8 cellular contexts compared by ENCODE assay signal in genomic region chr18:13381907-13382682, GRCh38.
DNase-seq lines count a peak whose midpoint lies in the region; ATAC-seq and TF ChIP-seq lines count a peak whose summit lies in the region.

No MANE protein-coding gene starts in this region.

- H3K27ac Mint-ChIP-seq in stimulated activated naive CD8-positive, alpha-beta T cell treated with anti-CD3 and anti-CD28 coated beads, Interleukin-15, Interleukin-2, amounts not matched to agents 100 ng/mL and 50 ng/mL, for 24 hours = peak overlapping the region; percentile 98

- H3K4me2 ChIP-seq in BLaER1 treated with 17β-estradiol and CSF1 and Interleukin-3, amounts not matched to agents 10 nM and 100 nM = peak overlapping the region; percentile 82 to 98 (median 85)

- H3K4me3 Mint-ChIP-seq in stimulated activated naive CD8-positive, alpha-beta T cell treated with anti-CD3 and anti-CD28 coated beads, Interleukin-15, Interleukin-2, amounts not matched to agents 100 ng/mL and 50 ng/mL, for 24 hours = peak overlapping the region; percentile 87

- H3K4me1 ChIP-seq in BLaER1 treated with 17β-estradiol and CSF1 and Interleukin-3, amounts not matched to agents 10 nM and 100 nM = peaks cover 62 to 75% (median 70%) of the 10 kb centered on the region in 10 experiments
- peaks cover 15 to 35% of the 10 kb centered on the region in 2 donors for H3K4me1 ChIP-seq in left lung

- peak overlapping the region; percentile 48 to 84 (median 71) for H3K9ac ChIP-seq in BLaER1 treated with 17β-estradiol and CSF1 and Interleukin-3, amounts not matched to agents 10 nM and 100 nM

- DNase-seq in coronary artery (ENCODE audit: low spot score) = peak; percentile 88
- DNase-seq in left lung = peak; percentile 78 to 81
- no peak for DNase-seq in HEK293T (ENCODE audit: extremely low spot score)
- no peak for DNase-seq in DMS114 treated with DMSO at 0.1 percent for 48 hours (lab: John Stamatoyannopoulos, UW; ENCODE audit: unreplicated experiment)

- CTCF ChIA-PET in HEK293T (lab: Yijun Ruan, JAX) = interaction anchor here (1.0 kb wide), 1 partner anchor 17 kb away, joined by 3 read pairs; no protein-coding TSS in a partner anchor

- peaks cover 0 to 9% (median 2%) of the 10 kb centered on the region in 11 experiments; a peak in 10 of 22 replicates for H3K36me3 ChIP-seq in BLaER1 treated with 17β-estradiol and CSF1 and Interleukin-3, amounts not matched to agents 10 nM and 100 nM
- no peaks in the 10 kb centered on the region for H3K36me3 ChIP-seq in left lung

- H3K4me1 Mint-ChIP-seq in stimulated activated naive CD8-positive, alpha-beta T cell treated with anti-CD3 and anti-CD28 coated beads, Interleukin-15, Interleukin-2, amounts not matched to agents 100 ng/mL and 50 ng/mL, for 24 hours (ENCODE audit: low read depth) = peaks cover 69% of the 10 kb centered on the region

- H3K4me3 ChIP-seq in BLaER1 treated with 17β-estradiol and CSF1 and Interleukin-3, amounts not matched to agents 10 nM and 100 nM = peak overlapping the region; percentile 13 to 62 (median 48); a peak in 17 of 20 replicates
- H3K4me3 ChIP-seq in coronary artery = peak overlapping the region; percentile 64
- peak overlapping the region; percentile 9 to 16 for H3K4me3 ChIP-seq in left lung

- no peak for TF ChIP-seq CTCF in coronary artery (IDR thresholded peaks at IDR 0.05)
- TF ChIP-seq CTCF in left lung (IDR thresholded peaks at IDR 0.05) = no peak

- peaks cover 0 to 8% (median 0%) of the 10 kb centered on the region in 11 experiments; a peak in 2 of 22 replicates for H3K27me3 ChIP-seq in BLaER1 treated with 17β-estradiol and CSF1 and Interleukin-3, amounts not matched to agents 10 nM and 100 nM
- H3K27me3 ChIP-seq in left lung = no peaks in the 10 kb centered on the region

- no peaks in the 10 kb centered on the region for H3K27me3 Mint-ChIP-seq in stimulated activated naive CD8-positive, alpha-beta T cell treated with anti-CD3 and anti-CD28 coated beads, Interleukin-15, Interleukin-2, amounts not matched to agents 100 ng/mL and 50 ng/mL, for 24 hours

- ATAC-seq in GM19324 (IDR thresholded peaks at IDR 0.05; ENCODE audit: low FRiP score, unreplicated experiment) = peak; percentile 60
- ATAC-seq in SK-N-SH treated with all-trans-retinoic acid at 6 μM for 48 hours = peak; percentile 17; the same call in 2 of the 3 replicates
- peak; percentile 91 for ATAC-seq in left lung

- intact Hi-C loops in left lung (cut with DNase I) = no loop called here

- peaks cover 8% of the 10 kb centered on the region for H3K36me3 Mint-ChIP-seq in stimulated activated naive CD8-positive, alpha-beta T cell treated with anti-CD3 and anti-CD28 coated beads, Interleukin-15, Interleukin-2, amounts not matched to agents 100 ng/mL and 50 ng/mL, for 24 hours (ENCODE audit: low read depth)

- H3K9me3 Mint-ChIP-seq in stimulated activated naive CD8-positive, alpha-beta T cell treated with anti-CD3 and anti-CD28 coated beads, Interleukin-15, Interleukin-2, amounts not matched to agents 100 ng/mL and 50 ng/mL, for 24 hours = peaks cover 5% of the 10 kb centered on the region

- peak overlapping the region; percentile 57 to 93 (median 77) for H3K27ac ChIP-seq in BLaER1 treated with 17β-estradiol and CSF1 and Interleukin-3, amounts not matched to agents 10 nM and 100 nM
- H3K27ac ChIP-seq in coronary artery (peak overlapping the region; percentile 76 to 90), left lung (peak overlapping the region; percentile 82 to 83)

- no peaks in the 10 kb centered on the region for H3K9me3 ChIP-seq in BLaER1 treated with 17β-estradiol and CSF1 and Interleukin-3, amounts not matched to agents 10 nM and 100 nM (replicated peaks in 1 of 11)
- H3K9me3 ChIP-seq in left lung = no peaks in the 10 kb centered on the region

- POLR2A ChIA-PET in HEK293T (lab: Yijun Ruan, JAX) = no interaction called here

- peaks cover 0 to 37% (median 5%) of the 10 kb centered on the region in 11 experiments; a peak in 7 of 22 replicates for H4K20me1 ChIP-seq in BLaER1 treated with 17β-estradiol and CSF1 and Interleukin-3, amounts not matched to agents 10 nM and 100 nM

TF ChIP-seq in SK-N-SH treated with all-trans-retinoic acid at 6 μM for 48 hours, 23 proteins besides CTCF, POLR2A, EP300 and RAD21 (continues in another document):
- TF ChIP-seq RARB (CRISPR knock-in tag; IDR thresholded peaks at IDR 0.05) (no peak), ZC3H10 (CRISPR knock-in tag; IDR thresholded peaks at IDR 0.05) (no peak), ZFP3 (CRISPR knock-in tag; IDR thresholded peaks at IDR 0.05) (no peak), CREB5 (CRISPR knock-in tag; IDR thresholded peaks at IDR 0.05; ENCODE audit: low read depth) (no peak), SNAI2 (CRISPR knock-in tag; IDR thresholded peaks at IDR 0.05) (no peak), CSDC2 (CRISPR knock-in tag; IDR thresholded peaks at IDR 0.05) (no peak), PATZ1 (CRISPR knock-in tag; IDR thresholded peaks at IDR 0.05; ENCODE audit: borderline replicate concordance) (no peak), ZNF565 (CRISPR knock-in tag; conservative IDR thresholded peaks at IDR 0.05; ENCODE audit: low read depth) (no peak), ZFP30 (CRISPR knock-in tag; IDR thresholded peaks at IDR 0.05) (no peak), TOX (CRISPR knock-in tag; IDR thresholded peaks at IDR 0.05; ENCODE audit: borderline replicate concordance) (no peak)

TF ChIP-seq in HEK293T, 16 proteins besides CTCF, POLR2A, EP300 and RAD21:
- TF ChIP-seq LEF1 (IDR thresholded peaks at IDR 0.05; ENCODE audit: borderline replicate concordance) (no peak), HDGF (IDR thresholded peaks at IDR 0.05; ENCODE audit: borderline replicate concordance) (no peak), TARDBP (IDR thresholded peaks at IDR 0.05) (no peak), CTBP1 (IDR thresholded peaks at IDR 0.05; ENCODE audit: borderline replicate concordance) (no peak), BHLHE40 (IDR thresholded peaks at IDR 0.05; ENCODE audit: borderline replicate concordance) (no peak), NFRKB (IDR thresholded peaks at IDR 0.05) (no peak), FOXK2 (IDR thresholded peaks at IDR 0.05) (no peak), ARNT (IDR thresholded peaks at IDR 0.05) (no peak), SUZ12 (IDR thresholded peaks at IDR 0.05) (no peak), FOXM1 (IDR thresholded peaks at IDR 0.05; ENCODE audit: borderline replicate concordance) (no peak), SP1 (IDR thresholded peaks at IDR 0.05) (no peak), ZNF384 (IDR thresholded peaks at IDR 0.05) (no peak)

Comparison
In these comparisons a context has a peak if more than half of its experiments do, and no peak if none do; other contexts are left out.
1. H3K4me3 ChIP-seq: peak in every context shown above with its lines; median percentile 64 in coronary artery; 48 in BLaER1 treated with 17β-estradiol and CSF1 and Interleukin-3, amounts not matched to agents 10 nM and 100 nM; 12 in left lung.
2. ATAC-seq: peak in every context shown above with its lines; median percentile 91 in left lung; 60 in GM19324; 17 in SK-N-SH treated with all-trans-retinoic acid at 6 μM for 48 hours.
3. DNase-seq: peak in coronary artery (single experiment) and left lung (2 of 2); none in HEK293T (single experiment) and DMS114 treated with DMSO at 0.1 percent for 48 hours (single experiment).
4. Peak in every context shown above with its lines, with median percentiles within 50 percentile points of each other: H3K27ac ChIP-seq.